Comparison of ENCODE assay signal across 8 cellular contexts in genomic region chr12:48454675-48455074, GRCh38. TPM values are rescaled to one million over a fixed set of nuclear protein-coding genes. Genes with fewer than 3 reads are reported as not detected.
DNase-seq lines count a peak whose midpoint lies in the region; ATAC-seq, FAIRE-seq and TF ChIP-seq lines count a peak whose summit lies in the region.
"Had no signal": no experiment of that assay in that cellular context is flagged by ENCODE, and none has a peak within 500 bp of the region (broad histone marks: within the 10 kb centered on the region; RNA-seq: fewer than 3 reads in every experiment).

No MANE protein-coding gene starts in this region.

- TF ChIP-seq EP300 in H1 (IDR thresholded peaks at IDR 0.05; ENCODE audit: borderline replicate concordance in 1 of 2, low read depth in 2 of 2, low read length in 2 of 2) = no peak

- H3K27me3 ChIP-seq in H1 (replicated peaks in 1 of 4; ENCODE audit: control insufficient read depth in 3 of 4, extremely low read depth in 1 of 4, insufficient read depth in 3 of 4, low read length in 3 of 4) = no peaks in the 10 kb centered on the region

- no peak overlapping the region for H2BK120ac ChIP-seq in H1 (replicated peaks; ENCODE audit: low read depth, low read length)

- no peaks in the 10 kb centered on the region for H3K79me1 ChIP-seq in H1 (ENCODE audit: low read depth, low read length)

- no peak overlapping the region for H4K8ac ChIP-seq in H1 (ENCODE audit: extremely low read depth, insufficient read depth, low read length)

- peak; percentile 7 for DNase-seq in GM12864 (ENCODE audit: low read depth)
- peak; percentile 64 for DNase-seq in NCI-H82 (lab: John Stamatoyannopoulos, UW)
- DNase-seq in H1 (ENCODE audit: low read depth in 1 of 2, low spot score in 2 of 2) = no peak
- DNase-seq in retinal pigment epithelial cell (ENCODE audit: low read depth) = peak; percentile 13
- DNase-seq in activated CD4-positive, alpha-beta memory T cell treated with anti-CD3 and anti-CD28 coated beads for 36 hours = no peak
- DNase-seq in islet precursor cell = no peak
- DNase-seq: amygdala had no signal

- H3K4me2 ChIP-seq in H1 (ENCODE audit: insufficient read depth in 1 of 2, low read depth in 2 of 2, low read length in 2 of 2) = no peak overlapping the region

- H3K27ac Mint-ChIP-seq in activated CD4-positive, alpha-beta memory T cell treated with anti-CD3 and anti-CD28 coated beads for 36 hours = no peak overlapping the region

- H2BK15ac ChIP-seq in H1 (ENCODE audit: low read length) = no peak overlapping the region

- POLR2A ChIA-PET in H1 (lab: Charles Lee; ENCODE audit: partially characterized antibody) = no interaction called here
- POLR2A ChIA-PET in activated CD4-positive, alpha-beta memory T cell treated with anti-CD3 and anti-CD28 coated beads for 36 hours (lab: Charles Lee) = no interaction called here

- TF ChIP-seq CTCF in GM12864 (IDR thresholded peaks at IDR 0.05; ENCODE audit: low read depth, low read length, missing control alignments) = peak; percentile 35
- peak in 2 of 3 experiments; percentile 52 to 54; a peak in 2 of 4 replicates for TF ChIP-seq CTCF in H1 (IDR thresholded peaks at IDR 0.05; ENCODE audit: control extremely low read depth in 1 of 3, insufficient read depth in 1 of 3, low read depth in 1 of 3, low read length in 3 of 3)
- peak; percentile 66 for TF ChIP-seq CTCF in retinal pigment epithelial cell (conservative IDR thresholded peaks at IDR 0.05; ENCODE audit: low read depth, low read length)

- peaks cover 3% of the 10 kb centered on the region for H3K36me3 Mint-ChIP-seq in activated CD4-positive, alpha-beta memory T cell treated with anti-CD3 and anti-CD28 coated beads for 36 hours

- no peaks in the 10 kb centered on the region for H3K4me1 Mint-ChIP-seq in activated CD4-positive, alpha-beta memory T cell treated with anti-CD3 and anti-CD28 coated beads for 36 hours (ENCODE audit: low read depth)

- H3K4ac ChIP-seq in H1 (replicated peaks; ENCODE audit: insufficient read length, low read depth, low read length) = no peak overlapping the region

- TF ChIP-seq POLR2A in H1 (IDR thresholded peaks at IDR 0.05; ENCODE audit: control extremely low read depth in 1 of 2, low read depth in 2 of 2, low read length in 2 of 2) = no peak

- ATAC-seq in GM19463 (IDR thresholded peaks at IDR 0.05; ENCODE audit: unreplicated experiment) = no peak

- H3K36me3 ChIP-seq in H1 (ENCODE audit: control insufficient read depth in 2 of 4, insufficient read depth in 4 of 4, low read length in 3 of 4) = no peaks in the 10 kb centered on the region

- H3K27me3 Mint-ChIP-seq in activated CD4-positive, alpha-beta memory T cell treated with anti-CD3 and anti-CD28 coated beads for 36 hours = no peaks in the 10 kb centered on the region

- H3K4me3 ChIP-seq in GM12864 (ENCODE audit: low read depth, low read length) (no peak overlapping the region), H1 (ENCODE audit: extremely low read depth in 1 of 4, insufficient read depth in 2 of 4, low read depth in 3 of 4, low read length in 4 of 4) (no peak overlapping the region), retinal pigment epithelial cell (ENCODE audit: low read length) (no peak overlapping the region)

- H3K56ac ChIP-seq in H1 (replicated peaks; ENCODE audit: insufficient read length, low read depth, low read length) = no peak overlapping the region

- no peak overlapping the region for H4K5ac ChIP-seq in H1 (ENCODE audit: insufficient read length, low read depth, low read length)

- H2AK5ac ChIP-seq in H1 (ENCODE audit: low read depth, low read length) = no peak overlapping the region

- H3K23ac ChIP-seq in H1 (ENCODE audit: insufficient read length) = no peak overlapping the region

- H3K9ac ChIP-seq in H1 (replicated peaks in 1 of 4; ENCODE audit: extremely low read depth in 1 of 4, low read depth in 3 of 4, low read length in 3 of 4) = no peak overlapping the region

- no peak overlapping the region for H2AFZ ChIP-seq in H1 (ENCODE audit: low read length)

- no peak overlapping the region for H3K18ac ChIP-seq in H1 (ENCODE audit: extremely low read depth, low read length)

- TF ChIP-seq RAD21 in H1 (IDR thresholded peaks at IDR 0.05 in 1 of 2, conservative IDR thresholded peaks at IDR 0.05 in 1 of 2; ENCODE audit: low read depth in 2 of 2, low read length in 2 of 2) = peak; percentile 77 to 83

- H4K91ac ChIP-seq in H1 (replicated peaks; ENCODE audit: insufficient read length, low read length) = no peak overlapping the region

- no peaks in the 10 kb centered on the region for H3K23me2 ChIP-seq in H1 (ENCODE audit: low read depth, low read length)

- H3K14ac ChIP-seq in H1 (ENCODE audit: insufficient read length) = no peak overlapping the region

- FAIRE-seq in H1 (lab: Jason Lieb, UNC) = peak; percentile 57

- H2BK5ac ChIP-seq in H1 (ENCODE audit: low read depth, low read length) = no peak overlapping the region

- H3K4me1 ChIP-seq in H1 (replicated peaks in 1 of 4; ENCODE audit: control insufficient read depth in 3 of 4, insufficient read depth in 4 of 4, low read length in 3 of 4) = no peaks in the 10 kb centered on the region

- intact Hi-C loops in activated CD4-positive, alpha-beta memory T cell treated with anti-CD3 and anti-CD28 coated beads for 36 hours (cut with micrococcal nuclease) = no loop called here

- no peaks in the 10 kb centered on the region for H4K20me1 ChIP-seq in H1 (replicated peaks in 1 of 2; ENCODE audit: control insufficient read depth in 1 of 2, insufficient read depth in 2 of 2, low read length in 2 of 2)

- H3K9me3 Mint-ChIP-seq in activated CD4-positive, alpha-beta memory T cell treated with anti-CD3 and anti-CD28 coated beads for 36 hours = peaks cover 5% of the 10 kb centered on the region

- H3K27ac ChIP-seq in H1 (ENCODE audit: low read depth, low read length) = no peak overlapping the region

- no peak overlapping the region for H3K4me3 Mint-ChIP-seq in activated CD4-positive, alpha-beta memory T cell treated with anti-CD3 and anti-CD28 coated beads for 36 hours

- CTCF ChIA-PET in H1 (lab: Charles Lee; ENCODE audit: partially characterized antibody) = interaction anchor here (0.7 to 2.1 kb wide), 5 partner anchors 13 to 534 kb away, joined by 3 to 5 read pairs (median 3); no protein-coding TSS in a partner anchor
- CTCF ChIA-PET in activated CD4-positive, alpha-beta memory T cell treated with anti-CD3 and anti-CD28 coated beads for 36 hours (lab: Charles Lee) = interaction anchor here (0.6 to 1.3 kb wide), 4 partner anchors 106 to 257 kb away, joined by 3 to 4 read pairs (median 3); no protein-coding TSS in a partner anchor

- H3K9me3 ChIP-seq in H1 (ENCODE audit: insufficient read depth in 2 of 2, low read depth in 1 of 2, low read length in 1 of 2) = peaks cover 0 to 6% of the 10 kb centered on the region in 2 experiments; a peak in 2 of 4 replicates

- no peaks in the 10 kb centered on the region for H3K79me2 ChIP-seq in H1 (ENCODE audit: control insufficient read depth in 1 of 2, insufficient read depth in 2 of 2, low read length in 2 of 2)

- H2BK20ac ChIP-seq in H1 (ENCODE audit: low read length) = no peak overlapping the region

- no peak overlapping the region for H2BK12ac ChIP-seq in H1 (ENCODE audit: low read depth, low read length)

- WGBS in H1 (ENCODE audit: extremely low coverage in 1 of 2, insufficient coverage in 1 of 2, insufficient read length in 1 of 2, insufficient replicate concordance in 2 of 2, low coverage in 1 of 2, low lambda C conversion rate in 2 of 2, missing lambda C conversion rate in 1 of 2), 2 experiments = 90% methylated on average over 1 of the region's 1 CpG; no CpG with 5 or more reads in 1 of the 2 experiments

TF ChIP-seq in H1, 55 proteins besides CTCF, POLR2A, EP300 and RAD21 (continues in another document):
- no peak for TF ChIP-seq EGR1 (IDR thresholded peaks at IDR 0.05; ENCODE audit: borderline replicate concordance, low read depth, low read length)
- no peak for TF ChIP-seq ATF3 (IDR thresholded peaks at IDR 0.05; ENCODE audit: insufficient read depth, low read depth, low read length)
- TF ChIP-seq KDM1A (IDR thresholded peaks at IDR 0.05; ENCODE audit: borderline replicate concordance, low read length) = no peak
- no peak for TF ChIP-seq NRF1 (IDR thresholded peaks at IDR 0.05; ENCODE audit: low read depth, low read length)
- no peak for TF ChIP-seq CBX5 (IDR thresholded peaks at IDR 0.05; ENCODE audit: low read depth, low read length)
- TF ChIP-seq RBBP5 (IDR thresholded peaks at IDR 0.05; ENCODE audit: borderline replicate concordance, low read depth, low read length) = no peak
- no peak for TF ChIP-seq TBP (IDR thresholded peaks at IDR 0.05; ENCODE audit: low read depth, low read length)
- no peak for TF ChIP-seq GABPA (IDR thresholded peaks at IDR 0.05; ENCODE audit: borderline replicate concordance, insufficient read depth, low read length)

RNA-seq across cellular contexts. Expression of gene ANP32D, which starts 17.7 kb away (rescaled TPM):
- not detected in 2 replicates for total RNA-seq in H1 (2021; fragmentation: NEBNext Ultra II Directional; extraction: Animal tissue kit (Norgen Biotek cat#: 25700))
- not detected in 2 replicates for polyA plus RNA-seq in H1 (2011; rRNA removed)
- polyA plus RNA-seq in H1 (2011; cell fraction: cytosol; rRNA removed) = not detected
- not detected for polyA plus RNA-seq in H1 (2011; cell fraction: nucleus; rRNA removed)
- polyA plus RNA-seq in H1 (2012, experiment 1 of 2) = not detected in 4 replicates
- not detected for polyA plus RNA-seq in H1 (2012, experiment 2 of 2)
- polyA plus RNA-seq in H1 (2013, experiment 1 of 2) = not detected
- not detected for polyA plus RNA-seq in H1 (2013, experiment 2 of 2)
- not detected in 2 replicates for polyA minus RNA-seq in H1 (2011; rRNA and poly(A)+ RNA removed)
- polyA minus RNA-seq in H1 (2011; cell fraction: cytosol; rRNA and poly(A)+ RNA removed) = not detected
- polyA minus RNA-seq in H1 (2011; cell fraction: nucleus; rRNA and poly(A)+ RNA removed) = not detected
- total RNA-seq in activated CD4-positive, alpha-beta memory T cell treated with anti-CD3 and anti-CD28 coated beads for 36 hours = not detected

RNA-seq across cellular contexts. Expression of gene C12orf54, which starts 27.6 kb away (rescaled TPM):
- not detected in 2 replicates for total RNA-seq in H1 (2021; fragmentation: NEBNext Ultra II Directional; extraction: Animal tissue kit (Norgen Biotek cat#: 25700))
- not detected in 2 replicates for polyA plus RNA-seq in H1 (2011; rRNA removed)
- polyA plus RNA-seq in H1 (2011; cell fraction: cytosol; rRNA removed) = not detected
- polyA plus RNA-seq in H1 (2011; cell fraction: nucleus; rRNA removed) = not detected
- not detected in 4 replicates for polyA plus RNA-seq in H1 (2012, experiment 1 of 2)
- polyA plus RNA-seq in H1 (2012, experiment 2 of 2) = not detected
- not detected for polyA plus RNA-seq in H1 (2013, experiment 1 of 2)
- polyA plus RNA-seq in H1 (2013, experiment 2 of 2) = not detected
- polyA minus RNA-seq in H1 (2011; rRNA and poly(A)+ RNA removed) = 0.54 TPM in 1 of 2 replicates, not detected in the other
- polyA minus RNA-seq in H1 (2011; cell fraction: cytosol; rRNA and poly(A)+ RNA removed) = not detected
- polyA minus RNA-seq in H1 (2011; cell fraction: nucleus; rRNA and poly(A)+ RNA removed) = not detected
- total RNA-seq in activated CD4-positive, alpha-beta memory T cell treated with anti-CD3 and anti-CD28 coated beads for 36 hours = not detected

Comparison
In these comparisons a context has a peak if more than half of its experiments do, and no peak if none do; other contexts are left out.
1. DNase-seq: peak in GM12864 (single experiment), NCI-H82 (single experiment) and retinal pigment epithelial cell (single experiment); none in H1 (0 of 2), activated CD4-positive, alpha-beta memory T cell treated with anti-CD3 and anti-CD28 coated beads for 36 hours (single experiment) and islet precursor cell (single experiment).
2. Peak in every context shown above with its lines, with median percentiles within 50 percentile points of each other: CTCF ChIP-seq.